ENCODE assay signal across 1 cellular context in the genomic region with DNA sequence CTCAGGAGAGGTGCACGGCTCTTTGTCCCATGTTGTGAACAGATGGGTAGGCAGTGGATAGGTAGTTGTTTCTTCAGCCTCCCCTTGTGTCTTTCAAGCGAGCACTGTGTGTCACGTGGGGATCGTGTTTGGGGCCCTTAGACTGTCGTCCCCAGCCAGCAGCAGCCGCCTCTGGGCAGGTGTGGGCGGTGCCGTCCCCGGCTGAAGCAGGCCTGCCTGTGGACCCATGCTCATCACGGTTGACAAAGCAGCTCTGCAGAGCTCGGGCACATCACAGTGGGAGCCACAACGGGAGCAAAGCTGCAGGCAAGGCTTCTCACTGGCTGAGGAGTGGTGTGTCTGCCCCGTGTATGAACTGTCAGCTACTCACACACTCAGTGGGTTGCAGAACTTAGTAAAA.
A peak's percentile ranks its signal among the peaks of the same experiment; 100 is the strongest.
TF ChIP-seq lines count a peak whose summit lies in the region.

No MANE protein-coding gene starts in this region.

TF ChIP-seq in K562, 482 proteins besides CTCF, POLR2A, EP300 and RAD21:
- no peak for TF ChIP-seq ZNF75A (CRISPR knock-in tag; IDR thresholded peaks at IDR 0.05)
- TF ChIP-seq, protein P1, sequence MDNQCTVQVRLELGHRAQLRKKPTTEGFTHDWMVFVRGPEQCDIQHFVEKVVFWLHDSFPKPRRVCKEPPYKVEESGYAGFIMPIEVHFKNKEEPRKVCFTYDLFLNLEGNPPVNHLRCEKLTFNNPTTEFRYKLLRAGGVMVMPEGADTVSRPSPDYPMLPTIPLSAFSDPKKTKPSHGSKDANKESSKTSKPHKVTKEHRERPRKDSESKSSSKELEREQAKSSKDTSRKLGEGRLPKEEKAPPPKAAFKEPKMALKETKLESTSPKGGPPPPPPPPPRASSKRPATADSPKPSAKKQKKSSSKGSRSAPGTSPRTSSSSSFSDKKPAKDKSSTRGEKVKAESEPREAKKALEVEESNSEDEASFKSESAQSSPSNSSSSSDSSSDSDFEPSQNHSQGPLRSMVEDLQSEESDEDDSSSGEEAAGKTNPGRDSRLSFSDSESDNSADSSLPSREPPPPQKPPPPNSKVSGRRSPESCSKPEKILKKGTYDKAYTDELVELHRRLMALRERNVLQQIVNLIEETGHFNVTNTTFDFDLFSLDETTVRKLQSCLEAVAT (IDR thresholded peaks at IDR 0.05): no peak
- 0 out of 2 replicates have a peak, but pooled peaks have one; percentile 25 for TF ChIP-seq POLR2G (IDR thresholded peaks at IDR 0.05; ENCODE audit: low read depth, low read length)
- TF ChIP-seq, protein P2, sequence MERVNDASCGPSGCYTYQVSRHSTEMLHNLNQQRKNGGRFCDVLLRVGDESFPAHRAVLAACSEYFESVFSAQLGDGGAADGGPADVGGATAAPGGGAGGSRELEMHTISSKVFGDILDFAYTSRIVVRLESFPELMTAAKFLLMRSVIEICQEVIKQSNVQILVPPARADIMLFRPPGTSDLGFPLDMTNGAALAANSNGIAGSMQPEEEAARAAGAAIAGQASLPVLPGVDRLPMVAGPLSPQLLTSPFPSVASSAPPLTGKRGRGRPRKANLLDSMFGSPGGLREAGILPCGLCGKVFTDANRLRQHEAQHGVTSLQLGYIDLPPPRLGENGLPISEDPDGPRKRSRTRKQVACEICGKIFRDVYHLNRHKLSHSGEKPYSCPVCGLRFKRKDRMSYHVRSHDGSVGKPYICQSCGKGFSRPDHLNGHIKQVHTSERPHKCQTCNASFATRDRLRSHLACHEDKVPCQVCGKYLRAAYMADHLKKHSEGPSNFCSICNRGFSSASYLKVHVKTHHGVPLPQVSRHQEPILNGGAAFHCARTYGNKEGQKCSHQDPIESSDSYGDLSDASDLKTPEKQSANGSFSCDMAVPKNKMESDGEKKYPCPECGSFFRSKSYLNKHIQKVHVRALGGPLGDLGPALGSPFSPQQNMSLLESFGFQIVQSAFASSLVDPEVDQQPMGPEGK (CRISPR knock-in tag; IDR thresholded peaks at IDR 0.05; ENCODE audit: borderline replicate concordance): no peak
